Comparison of ENCODE assay signal across 8 cellular contexts in genomic region chr3:185658504-185658912, GRCh38.
A peak's percentile ranks its signal among the peaks of the same experiment; 100 is the strongest.
DNase-seq lines count a peak whose midpoint lies in the region; ATAC-seq and TF ChIP-seq lines count a peak whose summit lies in the region.

No MANE protein-coding gene starts in this region.

- no peak overlapping the region for H3K27ac Mint-ChIP-seq in naive thymus-derived CD8-positive, alpha-beta T cell

- H3K4me1 Mint-ChIP-seq in naive thymus-derived CD8-positive, alpha-beta T cell, result peaks cover 0 to 9% (median 0%) of the 10 kb centered on the region in 4 donors

- POLR2A ChIA-PET in naive thymus-derived CD8-positive, alpha-beta T cell (lab: Charles Lee), result no interaction called here

- no peak overlapping the region for H2AFZ ChIP-seq in fibroblast of lung (ENCODE audit: low read length)

- intact Hi-C loops in prostate gland (cut with DNase I), result no loop called here

- H3K27me3 Mint-ChIP-seq in naive thymus-derived CD8-positive, alpha-beta T cell, result peaks cover 0 to 17% (median 10%) of the 10 kb centered on the region in 5 donors

- 38% methylated on average over 8 of the region's 8 CpGs for WGBS in prostate gland

- peak overlapping the region; percentile 5; the same call in 1 of the 2 replicates for H3K27ac ChIP-seq in C4-2B
- H3K27ac ChIP-seq in fibroblast of lung (ENCODE audit: insufficient read depth, low read length), result peak overlapping the region; percentile 79
- peak overlapping the region; percentile 30 to 35 for H3K27ac ChIP-seq in prostate gland

- H3K36me3 ChIP-seq in fibroblast of lung (ENCODE audit: control insufficient read depth, insufficient read depth, low read length), result peaks cover 13% of the 10 kb centered on the region
- no peaks in the 10 kb centered on the region for H3K36me3 ChIP-seq in prostate gland

- no peaks in the 10 kb centered on the region for H3K27me3 ChIP-seq in fibroblast of lung (ENCODE audit: control insufficient read depth, insufficient read depth, low read length)
- H3K27me3 ChIP-seq in prostate gland (replicated peaks; ENCODE audit: insufficient read depth), result no peaks in the 10 kb centered on the region

- H3K9ac ChIP-seq in fibroblast of lung (ENCODE audit: insufficient read depth, low read length), result no peak overlapping the region

- TF ChIP-seq POLR2A in prostate gland (IDR thresholded peaks at IDR 0.05), result no peak

- no peaks in the 10 kb centered on the region for H3K9me3 Mint-ChIP-seq in naive thymus-derived CD8-positive, alpha-beta T cell

- H3K4me3 Mint-ChIP-seq in naive thymus-derived CD8-positive, alpha-beta T cell, result no peak overlapping the region

- H3K4me3 ChIP-seq in fibroblast of lung (replicated peaks in 1 of 4; ENCODE audit: control extremely low read depth in 1 of 4, insufficient read depth in 1 of 4, low read depth in 3 of 4, low read length in 4 of 4), result no peak overlapping the region
- H3K4me3 ChIP-seq in prostate gland, result no peak overlapping the region

- no peak overlapping the region for H3K4me2 ChIP-seq in fibroblast of lung (ENCODE audit: extremely low read depth, insufficient read depth, low read length)

- H4K20me1 ChIP-seq in fibroblast of lung (ENCODE audit: control insufficient read depth, extremely low read depth, insufficient read depth, low read length), result no peaks in the 10 kb centered on the region

- ATAC-seq in GM21447 (IDR thresholded peaks at IDR 0.05; ENCODE audit: unreplicated experiment) (no peak), HG02938 (IDR thresholded peaks at IDR 0.05; ENCODE audit: unreplicated experiment) (no peak), GM19397 (IDR thresholded peaks at IDR 0.05; ENCODE audit: unreplicated experiment) (no peak)
- ATAC-seq in naive thymus-derived CD8-positive, alpha-beta T cell, result no peak

- no peaks in the 10 kb centered on the region for H3K36me3 Mint-ChIP-seq in naive thymus-derived CD8-positive, alpha-beta T cell

- peak; percentile 78 for DNase-seq in RKO (ENCODE audit: low spot score)
- DNase-seq in fibroblast of lung (ENCODE audit: low read depth in 2 of 2), result peak; percentile 99
- DNase-seq in prostate gland (ENCODE audit: low spot score), result peak; percentile 25
- DNase-seq in naive thymus-derived CD8-positive, alpha-beta T cell, result no peak

- TF ChIP-seq CTCF in C4-2B (conservative IDR thresholded peaks at IDR 0.05), result no peak
- no peak for TF ChIP-seq CTCF in fibroblast of lung (conservative IDR thresholded peaks at IDR 0.05 in 1 of 2, IDR thresholded peaks at IDR 0.05 in 1 of 2; ENCODE audit: low read depth in 1 of 2, low read length in 2 of 2)
- no peak for TF ChIP-seq CTCF in prostate gland (IDR thresholded peaks at IDR 0.05)

- H3K4me1 ChIP-seq in fibroblast of lung (ENCODE audit: control insufficient read depth, extremely low read depth, insufficient read depth, low read length) (peaks cover 41% of the 10 kb centered on the region), prostate gland (replicated peaks) (no peaks in the 10 kb centered on the region)

- H3K9me3 ChIP-seq in fibroblast of lung (ENCODE audit: control insufficient read depth, insufficient read depth, low read depth, low read length) (no peaks in the 10 kb centered on the region), prostate gland (no peaks in the 10 kb centered on the region)

- H3K79me2 ChIP-seq in fibroblast of lung (ENCODE audit: control insufficient read depth, insufficient read depth, low read length), result no peaks in the 10 kb centered on the region

Comparison
In these comparisons a context has a peak if more than half of its experiments do, and no peak if none do; other contexts are left out.
1. H3K27ac ChIP-seq: peak in every context shown above with its lines; median percentile 79 in fibroblast of lung; 32 in prostate gland; 5 in C4-2B.
2. DNase-seq: peak in RKO (single experiment), fibroblast of lung (2 of 2) and prostate gland (single experiment); none in naive thymus-derived CD8-positive, alpha-beta T cell (0 of 10).